In genomic region chr19:19820774-19821315, GRCh38 we compare ENCODE assay signal across 8 cellular contexts. TPM values are rescaled to one million over a fixed set of nuclear protein-coding genes. Genes with fewer than 3 reads are reported as not detected.
DNase-seq lines count a peak whose midpoint lies in the region; ATAC-seq, FAIRE-seq and TF ChIP-seq lines count a peak whose summit lies in the region.

No MANE protein-coding gene starts in this region.

- DNase-seq in fibroblast of villous mesenchyme (ENCODE audit: low read depth) (no peak), small intestine (no peak), NCI-H2227 treated with DMSO at 0.1 percent for 48 hours (lab: John Stamatoyannopoulos, UW) (no peak), germinal center (ENCODE audit: low spot score) (no peak)

- H3K36me3 ChIP-seq in small intestine (ENCODE audit: control insufficient read depth in 2 of 2, insufficient read depth in 2 of 2, low read length in 2 of 2): peaks cover 2 to 6% of the 10 kb centered on the region in 2 donors

- 8 to 21% (median 21%) methylated on average over 17 of the region's 17 CpGs for WGBS in small intestine, 3 donors

- H3K27ac ChIP-seq in VCaP: peak overlapping the region; percentile 83
- peak overlapping the region; percentile 70 to 98 for H3K27ac ChIP-seq in small intestine (ENCODE audit: low read depth in 1 of 2, low read length in 1 of 2)

- no peaks in the 10 kb centered on the region for H3K9me3 ChIP-seq in small intestine (ENCODE audit: control insufficient read depth, low read depth)

- peak; percentile 4 for ATAC-seq in GM19397 (IDR thresholded peaks at IDR 0.05; ENCODE audit: unreplicated experiment)
- no peak for ATAC-seq in GM18498 (IDR thresholded peaks at IDR 0.05; ENCODE audit: unreplicated experiment)
- ATAC-seq in HG02840 (IDR thresholded peaks at IDR 0.05; ENCODE audit: low FRiP score, unreplicated experiment): no peak

- no peak for TF ChIP-seq CTCF in VCaP (conservative IDR thresholded peaks at IDR 0.05)
- TF ChIP-seq CTCF in fibroblast of villous mesenchyme (IDR thresholded peaks at IDR 0.05; ENCODE audit: insufficient read depth, low read depth, low read length): no peak

- H3K27me3 ChIP-seq in small intestine (ENCODE audit: control insufficient read depth in 2 of 2, insufficient read depth in 2 of 2, low read length in 2 of 2): no peaks in the 10 kb centered on the region

- peaks cover 0 to 2% of the 10 kb centered on the region in 2 donors for H3K4me1 ChIP-seq in small intestine (ENCODE audit: control insufficient read depth in 2 of 2, insufficient read depth in 1 of 2, low read depth in 1 of 2, low read length in 1 of 2)

- FAIRE-seq in small intestine (lab: Jason Lieb, UNC): no peak

- H3K4me3 ChIP-seq in fibroblast of villous mesenchyme (ENCODE audit: low read depth, low read length) (peak overlapping the region; percentile 92), small intestine (ENCODE audit: low read depth in 1 of 2, low read length in 2 of 2) (peak overlapping the region; percentile 65 to 66)

RNA-seq across cellular contexts. Expression of gene ZNF506, which starts 0.7 kb away (rescaled TPM):
- 7.3 and 7.7 TPM in 2 replicates for total RNA-seq in fibroblast of villous mesenchyme
- 1 to 10 TPM; 2.5 to 6.0 (median 3.5) TPM for polyA plus RNA-seq in small intestine

RNA-seq across cellular contexts. Expression of gene ZNF253, which starts 44.8 kb away (rescaled TPM):
- total RNA-seq in fibroblast of villous mesenchyme: 2.3 and 5.6 TPM in 2 replicates
- polyA plus RNA-seq in small intestine: 1 to 10 TPM; 1.1 to 3.9 (median 2.5) TPM
